ENCODE assay signal across 16 cellular contexts in genomic region chr2:111918383-111918806, GRCh38. TPM values are rescaled to one million over a fixed set of nuclear protein-coding genes. Genes with fewer than 3 reads are reported as not detected.
DNase-seq lines count a peak whose midpoint lies in the region; ATAC-seq and TF ChIP-seq lines count a peak whose summit lies in the region.
"Had no signal": no experiment of that assay in that cellular context is flagged by ENCODE, and none has a peak within 500 bp of the region (broad histone marks: within the 10 kb centered on the region; RNA-seq: fewer than 3 reads in every experiment).

No MANE protein-coding gene starts in this region.

- TF ChIP-seq CTCF in 22Rv1 (IDR thresholded peaks at IDR 0.05) (no peak), fibroblast of mammary gland (conservative IDR thresholded peaks at IDR 0.05; ENCODE audit: control insufficient read depth, insufficient read depth, low read depth, low read length) (no peak), uterus (IDR thresholded peaks at IDR 0.05) (no peak)

- ATAC-seq in GM18511 (IDR thresholded peaks at IDR 0.05; ENCODE audit: unreplicated experiment) (no peak), GM21526 (IDR thresholded peaks at IDR 0.05; ENCODE audit: low FRiP score, unreplicated experiment) (no peak), HG02623 (IDR thresholded peaks at IDR 0.05; ENCODE audit: unreplicated experiment) (no peak)
- ATAC-seq: activated CD8-positive, alpha-beta T cell treated with anti-CD3 and anti-CD28 coated beads, Interleukin-2, amount 10 ng/mL, durations not matched to agents 7 days and 5 days had no signal

- H3K4me3 ChIP-seq in fibroblast of mammary gland (ENCODE audit: control insufficient read depth, low read depth, low read length) (no peak overlapping the region), uterus (no peak overlapping the region)
- H3K4me3 ChIP-seq: BLaER1 treated with 17β-estradiol and CSF1 and Interleukin-3, amounts not matched to agents 10 nM and 100 nM; colonic mucosa; left ventricle myocardium inferior; skin epidermis; upper lobe of left lung had no signal

- intact Hi-C loops in uterus (cut with DNase I; ENCODE audit: low total_unique reads) = no loop called here

- H3K4me1 ChIP-seq in uterus = no peaks in the 10 kb centered on the region

- H3K9me3 ChIP-seq in uterus = no peaks in the 10 kb centered on the region
- H3K9me3 ChIP-seq: BLaER1 treated with 17β-estradiol and CSF1 and Interleukin-3, amounts not matched to agents 10 nM and 100 nM; colonic mucosa; left ventricle myocardium inferior; upper lobe of left lung had no signal

- no peaks in the 10 kb centered on the region for H3K27me3 ChIP-seq in uterus
- H3K27me3 ChIP-seq: BLaER1 treated with 17β-estradiol and CSF1 and Interleukin-3, amounts not matched to agents 10 nM and 100 nM; colonic mucosa; upper lobe of left lung had no signal

- no peak for TF ChIP-seq POLR2A in uterus (IDR thresholded peaks at IDR 0.05)

- H3K27ac ChIP-seq in 22Rv1 (peak overlapping the region; percentile 90; the same call in 1 of the 2 replicates), uterus (no peak overlapping the region)
- H3K27ac ChIP-seq: BLaER1 treated with 17β-estradiol and CSF1 and Interleukin-3, amounts not matched to agents 10 nM and 100 nM; colonic mucosa; left ventricle myocardium inferior; skin epidermis had no signal

- DNase-seq in GM04504 (ENCODE audit: low read depth) (peak; percentile 64), SK-N-DZ (ENCODE audit: low spot score) (peak; percentile 65), fibroblast of mammary gland (ENCODE audit: low read depth) (peak; percentile 98), uterus (no peak)
- DNase-seq: activated CD8-positive, alpha-beta T cell treated with anti-CD3 and anti-CD28 coated beads, Interleukin-2, amount 10 ng/mL, durations not matched to agents 7 days and 5 days; activated naive CD4-positive, alpha-beta T cell treated with anti-CD3 and anti-CD28 coated beads for 36 hours; colonic mucosa; left ventricle myocardium inferior; NCI-H1436 treated with DMSO at 0.1 percent for 48 hours; upper lobe of left lung had no signal

- no peaks in the 10 kb centered on the region for H3K36me3 ChIP-seq in uterus
- H3K36me3 ChIP-seq: colonic mucosa had no signal

RNA-seq across cellular contexts. Expression of gene MERTK, which starts 20.0 kb away (rescaled TPM):
- polyA plus RNA-seq in SK-N-DZ (2014; cell fraction: cytosol; rRNA removed) = 1.3 and 1.4 TPM in 2 replicates
- 2.2 and 2.9 TPM in 2 replicates for polyA plus RNA-seq in SK-N-DZ (2014; cell fraction: nucleus; rRNA removed)
- 10 to 100 TPM; 10.6 to 36.6 (median 24.6) TPM for total RNA-seq in uterus

RNA-seq across cellular contexts. Expression of gene ANAPC1, which starts 34.4 kb away (rescaled TPM):
- 27.8 and 36.2 TPM in 2 replicates for polyA plus RNA-seq in SK-N-DZ (2014; cell fraction: cytosol; rRNA removed)
- 35.1 and 36.6 TPM in 2 replicates for polyA plus RNA-seq in SK-N-DZ (2014; cell fraction: nucleus; rRNA removed)
- total RNA-seq in uterus = 10 to 100 TPM in 3 of 4 donors, 1 to 10 TPM in 1; 6.8 to 70.4 (median 30.5) TPM

Comparison
In these comparisons a context has a peak if more than half of its experiments do, and no peak if none do; other contexts are left out.
1. DNase-seq: peak in GM04504 (single experiment), SK-N-DZ (single experiment) and fibroblast of mammary gland (single experiment); none in uterus (0 of 2).